Comparison of ENCODE assay signal across 32 cellular contexts in the genomic region with DNA sequence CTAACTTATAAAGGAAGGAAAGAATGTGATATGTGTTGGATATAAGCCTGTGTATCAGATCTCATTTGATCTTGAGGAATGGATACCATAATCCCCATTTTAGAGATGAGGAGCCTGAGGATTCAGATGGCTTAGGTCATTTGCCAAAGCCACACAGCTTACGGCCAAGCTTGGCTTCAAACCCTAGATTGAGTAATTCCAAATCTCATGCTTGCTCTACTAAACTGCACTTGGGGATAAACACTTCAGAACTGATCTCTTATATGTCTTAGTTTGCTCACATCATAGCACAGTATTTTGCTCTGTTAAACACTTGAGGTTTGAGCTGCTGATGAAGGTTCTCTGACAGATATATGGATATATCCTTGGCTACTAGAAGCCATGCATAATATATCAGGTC.
"Had no signal": no experiment of that assay in that cellular context is flagged by ENCODE, and none has a peak within 500 bp of the region (broad histone marks: within the 10 kb centered on the region; RNA-seq: fewer than 3 reads in every experiment).

No MANE protein-coding gene starts in this region.

- DNase-seq: activated B cell treated with CpG ODN at 0.5 μM for 24 hours; activated CD4-positive, alpha-beta T cell treated with anti-CD3 and anti-CD28 coated beads for 48 hours; activated CD4-positive, alpha-beta T cell treated with anti-CD3 and anti-CD28 coated beads, Interleukin-2, amount 50 U/mL, for 1 hour; activated CD4-positive, alpha-beta T cell treated with anti-CD3 and anti-CD28 coated beads, Interleukin-2, amount 50 U/mL, for 48 hours; activated CD8-positive, alpha-beta memory T cell treated with anti-CD3 and anti-CD28 coated beads for 24 hours; activated CD8-positive, alpha-beta T cell treated with anti-CD3 and anti-CD28 coated beads for 36 hours; activated effector memory CD4-positive, alpha-beta T cell treated with anti-CD3 and anti-CD28 coated beads, Interleukin-2, amount 50 U/mL, for 16 hours; activated naive CD4-positive, alpha-beta T cell treated with anti-CD3 and anti-CD28 coated beads for 36 hours; activated naive CD8-positive, alpha-beta T cell treated with anti-CD3 and anti-CD28 coated beads for 36 hours; activated naive CD8-positive, alpha-beta T cell treated with anti-CD3 and anti-CD28 coated beads, Interleukin-2, amount 50 U/mL, for 24 hours; activated T-cell treated with anti-CD3 and anti-CD28 coated beads, Interleukin-2, amount 50 U/mL, for 48 hours; adrenal gland; amygdala; central memory CD4-positive, alpha-beta T cell; cerebellar nuclear complex; dorsolateral prefrontal cortex; effector memory CD4-positive, alpha-beta T cell; endodermal cell; foreskin fibroblast; heart right ventricle; T-helper 1 cell; T-helper 17 cell; T1000; WERI-Rb-1 had no signal

- H3K27me3 ChIP-seq: ascending aorta, breast epithelium, cardiac muscle cell, dorsolateral prefrontal cortex had no signal

- ATAC-seq: activated CD4-positive, CD25-positive, alpha-beta regulatory T cell treated with anti-CD3 and anti-CD28 coated beads, Interleukin-2, amount 50 U/mL, for 24 hours; activated CD8-positive, alpha-beta T cell treated with anti-CD3 and anti-CD28 coated beads for 36 hours; activated naive CD8-positive, alpha-beta T cell treated with anti-CD3 and anti-CD28 coated beads, Interleukin-2, amount 50 U/mL, for 24 hours; esophagus mucosa; gastroesophageal sphincter; heart right ventricle; T-helper 17 cell had no signal

- H3K36me3 ChIP-seq: adrenal gland, ascending aorta, breast epithelium, cardiac muscle cell, gastroesophageal sphincter, heart right ventricle, WERI-Rb-1 had no signal

- H3K9me3 ChIP-seq: adrenal gland, ascending aorta, gastroesophageal sphincter had no signal

- H3K4me3 ChIP-seq: adrenal gland, ascending aorta, breast epithelium, cardiac muscle cell, coronary artery, dorsolateral prefrontal cortex, gastroesophageal sphincter, heart right ventricle, hepatocyte had no signal
